Comparison of ENCODE assay signal across 8 cellular contexts in the genomic region with DNA sequence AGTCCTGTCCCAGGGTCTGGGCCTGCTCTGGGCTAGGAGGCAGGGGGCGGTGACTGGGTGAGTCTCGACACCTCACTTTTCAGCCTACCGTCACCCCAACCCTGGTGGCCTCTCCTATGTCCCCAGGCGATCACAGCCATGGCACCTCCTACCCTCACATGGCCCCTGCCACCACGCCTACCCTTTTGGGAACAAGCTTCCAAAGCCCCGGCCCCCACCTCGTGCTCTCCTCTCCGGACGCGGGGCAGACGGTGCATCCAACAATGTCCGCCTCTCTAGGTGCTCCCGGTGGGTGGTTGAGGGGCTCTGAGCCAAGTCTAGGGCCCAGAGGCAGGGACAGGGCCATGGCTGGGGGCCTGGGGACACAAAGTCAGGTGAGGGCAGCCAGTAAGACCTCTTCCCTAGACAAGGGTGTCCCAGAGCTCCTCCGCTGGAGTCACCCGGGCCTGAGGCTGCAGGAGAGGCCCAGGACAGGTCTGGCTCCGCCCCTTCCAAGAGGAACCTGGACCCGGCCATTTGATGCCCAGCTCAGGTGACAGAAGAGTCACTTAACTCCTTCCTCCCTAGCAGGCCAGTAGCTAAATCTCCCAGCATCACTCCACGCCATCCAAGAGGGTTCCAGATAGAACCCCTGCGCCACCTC. TPM values are rescaled to one million over a fixed set of nuclear protein-coding genes. Genes with fewer than 3 reads are reported as not detected.
DNase-seq lines count a peak whose midpoint lies in the region; ATAC-seq and TF ChIP-seq lines count a peak whose summit lies in the region.

TSS of gene SYNE4 (minus strand) at position 478 of the 643 bp plus-strand sequence. CDS start at position 346, 132 bp downstream.

- DNase-seq in MM.1S, result no peak
- peak; percentile 93 for DNase-seq in cerebellum (ENCODE audit: low spot score)
- DNase-seq in mucosa of gallbladder (ENCODE audit: low spot score), result peak; percentile 74
- DNase-seq in UCSD-AML1 (lab: John Stamatoyannopoulos, UW; ENCODE audit: unreplicated experiment), result no peak
- DNase-seq in inferior parietal cortex (ENCODE audit: extremely low spot score), result no peak

- H3K36me3 ChIP-seq in BLaER1, result peaks cover 11% of the 10 kb centered on the region
- H3K36me3 ChIP-seq in MM.1S (replicated peaks; ENCODE audit: insufficient read depth, low read length), result no peaks in the 10 kb centered on the region

- TF ChIP-seq CTCF in MM.1S (IDR thresholded peaks at IDR 0.05; ENCODE audit: low read length), result no peak

- peaks cover 8% of the 10 kb centered on the region for H3K4me1 ChIP-seq in BLaER1
- H3K4me1 ChIP-seq in MM.1S (ENCODE audit: low read length), result no peaks in the 10 kb centered on the region

- H3F3A ChIP-seq in MM.1S (ENCODE audit: insufficient read depth, low read length), result no peaks in the 10 kb centered on the region

- H3K9me3 ChIP-seq in BLaER1 (no peaks in the 10 kb centered on the region), MM.1S (replicated peaks; ENCODE audit: insufficient read depth, low read length) (no peaks in the 10 kb centered on the region)

- H3K27ac ChIP-seq in BLaER1, result no peak within 1 kb of the TSS
- H3K27ac ChIP-seq in MM.1S (ENCODE audit: low read length), result no peak within 1 kb of the TSS

- peak within 1 kb of the TSS; percentile 38; the same call in 1 of the 2 replicates for H3K4me3 ChIP-seq in BLaER1
- no peak within 1 kb of the TSS for H3K4me3 ChIP-seq in MM.1S (ENCODE audit: low read length)

- H3K4me2 ChIP-seq in BLaER1, result peak within 1 kb of the TSS; percentile 69
- peak within 1 kb of the TSS; percentile 29; the same call in 1 of the 2 replicates for H3K4me2 ChIP-seq in MM.1S (ENCODE audit: low read depth, low read length)

- H3K79me2 ChIP-seq in MM.1S (ENCODE audit: low read length), result peaks cover 4% of the 10 kb centered on the region

- 0 out of 2 replicates have a peak, but pooled peaks cover 5% of the 10 kb centered on the region for H4K20me1 ChIP-seq in BLaER1
- no peaks in the 10 kb centered on the region for H4K20me1 ChIP-seq in MM.1S (ENCODE audit: insufficient read depth, low read length)

- peaks cover 14% of the 10 kb centered on the region; the same call in 1 of the 2 replicates for H3K27me3 ChIP-seq in BLaER1
- H3K27me3 ChIP-seq in MM.1S (replicated peaks; ENCODE audit: insufficient read depth, low read length), result no peaks in the 10 kb centered on the region

- ATAC-seq in GM21825 (IDR thresholded peaks at IDR 0.05; ENCODE audit: unreplicated experiment) (no peak), GM18907 (IDR thresholded peaks at IDR 0.05; ENCODE audit: unreplicated experiment) (no peak)

- H3K9me2 ChIP-seq in MM.1S (replicated peaks; ENCODE audit: insufficient read depth, low read length), result no peaks in the 10 kb centered on the region

- H3K9ac ChIP-seq in BLaER1 (peak within 1 kb of the TSS; percentile 10; the same call in 1 of the 2 replicates), MM.1S (ENCODE audit: low read length) (no peak within 1 kb of the TSS)

- no peak within 1 kb of the TSS for H2AFZ ChIP-seq in MM.1S (ENCODE audit: low read length)

RNA-seq across cellular contexts. Expression of gene SYNE4, which starts in this region (rescaled TPM):
- total RNA-seq in cerebellum (0.36 TPM), mucosa of gallbladder (17.4 TPM)

Comparison
In these comparisons a context has a peak if more than half of its experiments do, and no peak if none do; other contexts are left out.
1. RNA of gene SYNE4 (total RNA-seq): 17.4 TPM in mucosa of gallbladder (single experiment); 0.36 TPM in cerebellum (single experiment); every median in the first group is over 10 times any median in the second.
2. Peak in DNase-seq in cerebellum; RNA of the gene not detected or under 1 TPM.